ENCODE assay signal across 13 cellular contexts in genomic region chr20:31633339-31633914, GRCh38. TPM values are rescaled to one million over a fixed set of nuclear protein-coding genes. Genes with fewer than 3 reads are reported as not detected.
DNase-seq lines count a peak whose midpoint lies in the region; ATAC-seq and TF ChIP-seq lines count a peak whose summit lies in the region.
"Had no signal": no experiment of that assay in that cellular context is flagged by ENCODE, and none has a peak within 500 bp of the region (broad histone marks: within the 10 kb centered on the region; RNA-seq: fewer than 3 reads in every experiment).

No MANE protein-coding gene starts in this region.

- CTCF ChIA-PET in Panc1 (lab: Charles Lee): interaction anchor here (0.5 to 4.7 kb wide), 32 partner anchors 10 to 982 kb away, joined by 3 to 67 read pairs (median 6); partner anchors contain the start of gene ID1

- intact Hi-C loops in Panc1 (cut with micrococcal nuclease; ENCODE audit: unreplicated experiment) (loop anchor here (10.0 kb wide), 1 partner anchor 561 kb away; no protein-coding TSS in a partner anchor), lower lobe of right lung (cut with DNase I) (no loop called here), psoas muscle (cut with DNase I) (no loop called here), ascending aorta (cut with DNase I) (no loop called here)

- TF ChIP-seq CTCF in Panc1 (IDR thresholded peaks at IDR 0.05) (no peak), foreskin fibroblast (IDR thresholded peaks at IDR 0.05; ENCODE audit: low read depth, low read length) (no peak), lower lobe of right lung (IDR thresholded peaks at IDR 0.05) (no peak), psoas muscle (IDR thresholded peaks at IDR 0.05) (no peak), ascending aorta (IDR thresholded peaks at IDR 0.05) (no peak)

- H3K4me1 ChIP-seq in Panc1 (ENCODE audit: control insufficient read depth, insufficient read depth, low read length) (no peaks in the 10 kb centered on the region), lower lobe of right lung (peaks cover 5% of the 10 kb centered on the region), psoas muscle (no peaks in the 10 kb centered on the region), ascending aorta (no peaks in the 10 kb centered on the region)

- no peaks in the 10 kb centered on the region for H3K27me3 Mint-ChIP-seq in effector memory CD8-positive, alpha-beta T cell

- no peak overlapping the region for H3K4me3 Mint-ChIP-seq in effector memory CD8-positive, alpha-beta T cell

- WGBS in psoas muscle, 3 donors: 78 to 87% (median 79%) methylated on average over 14 of the region's 14 CpGs

- DNase-seq in AG08396 (ENCODE audit: low spot score) (peak; percentile 80), Panc1 (ENCODE audit: low read depth, low spot score) (no peak), foreskin fibroblast (peak; percentile 47 to 82), lower lobe of right lung (peak; percentile 47), RKO (ENCODE audit: low spot score) (no peak), psoas muscle (no peak), ascending aorta (ENCODE audit: low spot score in 2 of 2) (no peak)
- DNase-seq in effector memory CD8-positive, alpha-beta T cell: no peak
- DNase-seq: NCI-H2171 treated with DMSO at 0.1 percent for 48 hours, NCI-H510A had no signal

- in situ Hi-C loops in Panc1 (cut with HindIII; ENCODE audit: low pct_unique_long_range_greater_than_20kb, low sequenced_read_pairs): no loop called here

- H3K9me3 Mint-ChIP-seq in effector memory CD8-positive, alpha-beta T cell: no peaks in the 10 kb centered on the region

- H3K36me3 ChIP-seq in Panc1 (ENCODE audit: control insufficient read depth, insufficient read depth, low read length) (no peaks in the 10 kb centered on the region), lower lobe of right lung (no peaks in the 10 kb centered on the region), psoas muscle (ENCODE audit: insufficient read depth in 1 of 2, low read depth in 1 of 2) (no peaks in the 10 kb centered on the region), ascending aorta (no peaks in the 10 kb centered on the region)

- H3K4me1 Mint-ChIP-seq in effector memory CD8-positive, alpha-beta T cell (ENCODE audit: low read depth in 2 of 2): peaks cover 0 to 2% of the 10 kb centered on the region in 2 donors

- H3K4me3 ChIP-seq in Panc1 (ENCODE audit: low read depth in 2 of 2, low read length in 2 of 2): no peak overlapping the region
- no peak overlapping the region for H3K4me3 ChIP-seq in foreskin fibroblast (ENCODE audit: low read depth in 1 of 2, low read length in 2 of 2)
- no peak overlapping the region for H3K4me3 ChIP-seq in lower lobe of right lung
- no peak overlapping the region for H3K4me3 ChIP-seq in psoas muscle
- H3K4me3 ChIP-seq in ascending aorta: no peak overlapping the region

- H3K27ac ChIP-seq in Panc1 (ENCODE audit: low read length) (no peak overlapping the region), lower lobe of right lung (no peak overlapping the region), psoas muscle (no peak overlapping the region), ascending aorta (no peak overlapping the region)

- no peak overlapping the region for H3K27ac Mint-ChIP-seq in effector memory CD8-positive, alpha-beta T cell

- BruUV-seq in Panc1 (replicated peaks; lab: Mats Ljungman, UMichigan): no TSS peak

- H3K27me3 ChIP-seq in Panc1 (ENCODE audit: control insufficient read depth, insufficient read depth, low read length) (no peaks in the 10 kb centered on the region), lower lobe of right lung (ENCODE audit: low read depth) (no peaks in the 10 kb centered on the region), psoas muscle (ENCODE audit: insufficient read depth in 3 of 3, low read length in 2 of 3) (peaks cover 0 to 11% (median 0%) of the 10 kb centered on the region in 3 donors), ascending aorta (no peaks in the 10 kb centered on the region)

- peaks cover 3% of the 10 kb centered on the region for H3K36me3 Mint-ChIP-seq in effector memory CD8-positive, alpha-beta T cell (ENCODE audit: insufficient read depth)

- POLR2A ChIA-PET in Panc1 (lab: Charles Lee): interaction anchor here (0.6 to 1.1 kb wide), 6 partner anchors 11 to 149 kb away, joined by 3 to 14 read pairs (median 4); no protein-coding TSS in a partner anchor

- no peaks in the 10 kb centered on the region for H3K9me3 ChIP-seq in Panc1 (ENCODE audit: control insufficient read depth, insufficient read depth, low read depth, low read length)
- no peaks in the 10 kb centered on the region for H3K9me3 ChIP-seq in lower lobe of right lung
- H3K9me3 ChIP-seq in psoas muscle: no peaks in the 10 kb centered on the region
- no peaks in the 10 kb centered on the region for H3K9me3 ChIP-seq in ascending aorta

- ATAC-seq in Panc1: peak; percentile 27; the same call in 1 of the 2 replicates
- peak; percentile 55 to 57 for ATAC-seq in lower lobe of right lung
- no peak for ATAC-seq in effector memory CD8-positive, alpha-beta T cell (replicated peaks)
- no peak for ATAC-seq in psoas muscle

RNA-seq across cellular contexts. Expression of gene COX4I2, which starts 4.3 kb away (rescaled TPM):
- not detected for total RNA-seq in Panc1 (2021; ENCODE audit: unreplicated experiment)
- polyA plus RNA-seq in Panc1 (2012; ENCODE audit: insufficient read length): not detected
- 17.1 TPM for total RNA-seq in lower lobe of right lung
- 1 to 10 TPM; 3.5 to 8.1 (median 5.0) TPM for total RNA-seq in psoas muscle
- 10 to 100 TPM in 2 of 3 donors, 1 to 10 TPM in 1; 7.0 to 13.2 (median 11.9) TPM for polyA plus RNA-seq in psoas muscle
- 61.4 TPM for total RNA-seq in ascending aorta
- total RNA-seq: LHCN-M2, SK-MEL-5 had no signal
- polyA plus RNA-seq: BJ had no signal

RNA-seq across cellular contexts. Expression of gene ID1, which starts 28.3 kb away (rescaled TPM):
- total RNA-seq in Panc1 (2021; ENCODE audit: unreplicated experiment) (152 TPM), lower lobe of right lung (196 TPM), psoas muscle (100 to 1,000 TPM in 2 of 4 donors, 10 to 100 TPM in 2; 25.1 to 129 (median 102) TPM), ascending aorta (3,326 TPM)
- 185 TPM for polyA plus RNA-seq in Panc1 (2012; ENCODE audit: insufficient read length)
- 100 to 1,000 TPM in 1 of 3 donors, 10 to 100 TPM in 2; 45.1 to 574 (median 45.2) TPM for polyA plus RNA-seq in psoas muscle

Comparison
In these comparisons a context has a peak if more than half of its experiments do, and no peak if none do; other contexts are left out.
1. DNase-seq: peak in AG08396 (single experiment), foreskin fibroblast (2 of 2) and lower lobe of right lung (single experiment); none in Panc1 (single experiment), effector memory CD8-positive, alpha-beta T cell (0 of 3), RKO (single experiment), psoas muscle (0 of 2) and ascending aorta (0 of 2).
2. ATAC-seq: peak in Panc1 (single experiment) and lower lobe of right lung (2 of 2); none in effector memory CD8-positive, alpha-beta T cell (single experiment) and psoas muscle (0 of 4).
3. RNA of gene ID1, which starts 28.3 kb away (total RNA-seq): 3,326 TPM in ascending aorta (single experiment); 196 TPM in lower lobe of right lung (single experiment), 152 TPM in Panc1 (single experiment) and 25.1 to 129 TPM in psoas muscle; every median in the first group is over 10 times any median in the second.